ENCODE assay signal across 13 cellular contexts in the genomic region with DNA sequence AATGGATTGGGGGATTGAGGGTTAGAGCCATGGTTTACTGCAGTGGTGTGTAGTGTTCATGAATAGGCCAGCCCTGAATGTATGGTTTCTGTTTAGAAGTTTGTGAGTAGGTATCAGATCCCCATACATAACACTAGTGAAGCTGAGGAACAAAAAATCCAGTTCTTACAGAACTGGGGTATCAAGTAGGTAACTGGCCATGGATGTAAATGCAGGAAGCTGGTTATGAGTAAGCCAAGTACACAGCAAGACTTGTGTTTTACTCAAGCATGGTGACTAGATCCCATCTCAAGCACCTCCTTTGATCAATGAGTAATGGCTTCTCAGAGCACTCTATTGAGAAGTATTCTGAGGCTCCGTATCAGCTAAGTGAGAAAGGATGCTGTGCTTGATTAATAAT.
DNase-seq lines count a peak whose midpoint lies in the region; ATAC-seq and TF ChIP-seq lines count a peak whose summit lies in the region.
"Had no signal": no experiment of that assay in that cellular context is flagged by ENCODE, and none has a peak within 500 bp of the region (broad histone marks: within the 10 kb centered on the region; RNA-seq: fewer than 3 reads in every experiment).

No MANE protein-coding gene starts in this region.

- no peak overlapping the region for H3K27ac Mint-ChIP-seq in effector memory CD8-positive, alpha-beta T cell
- H3K27ac Mint-ChIP-seq: activated CD4-positive, alpha-beta T cell treated with anti-CD3 and anti-CD28 coated beads, Interleukin-2, amount 10 ng/mL, durations not matched to agents 7 days and 5 days had no signal

- no peak for DNase-seq in hepatocyte (ENCODE audit: low spot score)
- no peak for DNase-seq in effector memory CD8-positive, alpha-beta T cell
- DNase-seq in GDM1 (lab: John Stamatoyannopoulos, UW) = no peak
- no peak for DNase-seq in NCI-H1092 treated with DMSO at 0.1 percent for 48 hours (lab: John Stamatoyannopoulos, UW)
- DNase-seq in activated effector memory CD4-positive, alpha-beta T cell treated with Interleukin-2 at 50 U/mL for 16 hours = no peak
- DNase-seq: activated CD4-positive, alpha-beta T cell treated with anti-CD3 and anti-CD28 coated beads, Interleukin-2, amount 10 ng/mL, durations not matched to agents 7 days and 5 days; activated naive CD4-positive, alpha-beta T cell; NCI-H446 treated with DMSO at 0.1 percent for 48 hours; stimulated activated naive CD4-positive, alpha-beta T cell treated with Interleukin-2 at 50 U/mL for 16 hours had no signal

- no peak overlapping the region for H2AFZ ChIP-seq in hepatocyte

- H3K4me3 ChIP-seq in hepatocyte = no peak overlapping the region
- H3K4me3 ChIP-seq: coronary artery had no signal

- no peak for TF ChIP-seq CTCF in hepatocyte (IDR thresholded peaks at IDR 0.05; ENCODE audit: poor library complexity)

- peak overlapping the region; percentile 40 for H3K27ac ChIP-seq in hepatocyte

- H3K9me2 ChIP-seq in hepatocyte (replicated peaks; ENCODE audit: insufficient read depth) = no peaks in the 10 kb centered on the region

- no peaks in the 10 kb centered on the region for H4K20me1 ChIP-seq in hepatocyte (ENCODE audit: insufficient read depth, poor library complexity, severe bottlenecking)

- no peaks in the 10 kb centered on the region for H3K79me2 ChIP-seq in hepatocyte

- no peak overlapping the region for H3K4me3 Mint-ChIP-seq in effector memory CD8-positive, alpha-beta T cell
- H3K4me3 Mint-ChIP-seq: activated CD4-positive, alpha-beta T cell treated with anti-CD3 and anti-CD28 coated beads, Interleukin-2, amount 10 ng/mL, durations not matched to agents 7 days and 5 days had no signal

- H3K4me1 ChIP-seq in hepatocyte (ENCODE audit: insufficient read depth) = peaks cover 9% of the 10 kb centered on the region

- no peaks in the 10 kb centered on the region for H3K27me3 Mint-ChIP-seq in effector memory CD8-positive, alpha-beta T cell
- H3K27me3 Mint-ChIP-seq: activated CD4-positive, alpha-beta T cell treated with anti-CD3 and anti-CD28 coated beads, Interleukin-2, amount 10 ng/mL, durations not matched to agents 7 days and 5 days had no signal

- H3K9me3 Mint-ChIP-seq in effector memory CD8-positive, alpha-beta T cell = peaks cover 6 to 12% of the 10 kb centered on the region in 2 donors
- H3K9me3 Mint-ChIP-seq: activated CD4-positive, alpha-beta T cell treated with anti-CD3 and anti-CD28 coated beads, Interleukin-2, amount 10 ng/mL, durations not matched to agents 7 days and 5 days had no signal

- no peaks in the 10 kb centered on the region for H3K9me3 ChIP-seq in hepatocyte (ENCODE audit: low read depth)

- H3K4me1 Mint-ChIP-seq in effector memory CD8-positive, alpha-beta T cell (ENCODE audit: low read depth in 2 of 2) = no peaks in the 10 kb centered on the region
- H3K4me1 Mint-ChIP-seq: activated CD4-positive, alpha-beta T cell treated with anti-CD3 and anti-CD28 coated beads, Interleukin-2, amount 10 ng/mL, durations not matched to agents 7 days and 5 days had no signal

- 96% methylated on average over 1 of the region's 1 CpG for WGBS in hepatocyte (ENCODE audit: low lambda C conversion rate, missing lambda C conversion rate)

- no peaks in the 10 kb centered on the region for H3K27me3 ChIP-seq in hepatocyte

- ATAC-seq in GM18502 (IDR thresholded peaks at IDR 0.05; ENCODE audit: poor library complexity, unreplicated experiment) = peak; percentile 72
- peak; percentile 45 for ATAC-seq in GM21447 (IDR thresholded peaks at IDR 0.05; ENCODE audit: unreplicated experiment)
- peak; percentile 50 for ATAC-seq in HG03196 (IDR thresholded peaks at IDR 0.05; ENCODE audit: unreplicated experiment)
- ATAC-seq in effector memory CD8-positive, alpha-beta T cell (replicated peaks) = no peak

- no peaks in the 10 kb centered on the region for H3K36me3 Mint-ChIP-seq in effector memory CD8-positive, alpha-beta T cell (ENCODE audit: insufficient read depth)

- no peak overlapping the region for H3K4me2 ChIP-seq in hepatocyte

- no peaks in the 10 kb centered on the region for H3K36me3 ChIP-seq in hepatocyte (replicated peaks; ENCODE audit: insufficient read depth, low read depth)
